16 cellular contexts compared by ENCODE assay signal in genomic region chr9:100096378-100096916, GRCh38. TPM values are rescaled to one million over a fixed set of nuclear protein-coding genes. Genes with fewer than 3 reads are reported as not detected.
DNase-seq lines count a peak whose midpoint lies in the region; ATAC-seq, FAIRE-seq and TF ChIP-seq lines count a peak whose summit lies in the region.
"Had no signal": no experiment of that assay in that cellular context is flagged by ENCODE, and none has a peak within 500 bp of the region (broad histone marks: within the 10 kb centered on the region; RNA-seq: fewer than 3 reads in every experiment).

No MANE protein-coding gene starts in this region.

- POLR2A ChIA-PET in HepG2 (lab: Yijun Ruan, JAX) = no interaction called here

- CTCF ChIA-PET in HepG2 (lab: Yijun Ruan, JAX; ENCODE audit: low intra/inter-chr PET ratio, low total read pairs) = no interaction called here

- TF ChIP-seq POLR2A in HepG2 (IDR thresholded peaks at IDR 0.05; ENCODE audit: insufficient read depth in 1 of 2, low read depth in 2 of 2, low read length in 2 of 2) (no peak), right lobe of liver (IDR thresholded peaks at IDR 0.05) (no peak)

- H3K36me3 Mint-ChIP-seq in central memory CD8-positive, alpha-beta T cell (ENCODE audit: insufficient read depth) = peaks cover 9% of the 10 kb centered on the region
- peaks cover 12 to 19% of the 10 kb centered on the region in 2 donors for H3K36me3 Mint-ChIP-seq in stimulated activated naive B cell treated with anti-CD40 and anti-IgM and Interleukin-4, amounts not matched to agents 10 μg/mL and 1 μg/mL and 100 μg/mL, for 72 hours

- no peak overlapping the region for H3K27ac Mint-ChIP-seq in central memory CD8-positive, alpha-beta T cell (ENCODE audit: low read depth)
- no peak overlapping the region for H3K27ac Mint-ChIP-seq in stimulated activated naive B cell treated with anti-CD40 and anti-IgM and Interleukin-4, amounts not matched to agents 10 μg/mL and 1 μg/mL and 100 μg/mL, for 72 hours

- FAIRE-seq in HepG2 (lab: Jason Lieb, UNC) = no peak
- FAIRE-seq: islet of Langerhans had no signal

- H3K4me3 Mint-ChIP-seq in central memory CD8-positive, alpha-beta T cell = peak overlapping the region; percentile 2
- peak overlapping the region; percentile 3 to 20 for H3K4me3 Mint-ChIP-seq in stimulated activated naive B cell treated with anti-CD40 and anti-IgM and Interleukin-4, amounts not matched to agents 10 μg/mL and 1 μg/mL and 100 μg/mL, for 72 hours

- H4K20me1 ChIP-seq in HepG2 (ENCODE audit: insufficient read depth, low read length) (peaks cover 11% of the 10 kb centered on the region; the same call in 1 of the 2 replicates), OCI-LY1 (ENCODE audit: insufficient read depth, low read length) (no peaks in the 10 kb centered on the region; the same call in 1 of the 2 replicates)

- H3K36me3 ChIP-seq in HepG2 (replicated peaks in 1 of 2; ENCODE audit: control insufficient read depth in 1 of 2, insufficient read depth in 2 of 2, low read length in 2 of 2) (no peaks in the 10 kb centered on the region), right lobe of liver (no peaks in the 10 kb centered on the region), OCI-LY1 (ENCODE audit: insufficient read depth, low read length) (peaks cover 7% of the 10 kb centered on the region; the same call in 1 of the 2 replicates)
- H3K36me3 ChIP-seq: WERI-Rb-1 had no signal

- no peaks in the 10 kb centered on the region for H3K27me3 Mint-ChIP-seq in central memory CD8-positive, alpha-beta T cell
- no peaks in the 10 kb centered on the region for H3K27me3 Mint-ChIP-seq in stimulated activated naive B cell treated with anti-CD40 and anti-IgM and Interleukin-4, amounts not matched to agents 10 μg/mL and 1 μg/mL and 100 μg/mL, for 72 hours

- peak overlapping the region in 1 of 3 experiments; percentile 14; a peak in 1 of 6 replicates for H3K4me3 ChIP-seq in HepG2 (replicated peaks in 1 of 3; ENCODE audit: insufficient read depth in 1 of 3, low read depth in 2 of 3, low read length in 3 of 3)
- H3K4me3 ChIP-seq in right lobe of liver = no peak overlapping the region
- peak overlapping the region; percentile 96 for H3K4me3 ChIP-seq in OCI-LY1 (ENCODE audit: low read depth, low read length, poor library complexity, severe bottlenecking)
- H3K4me3 ChIP-seq: coronary artery, SJSA1 had no signal

- TF ChIP-seq CTCF in HepG2 (CRISPR knock-in tag; IDR thresholded peaks at IDR 0.05) (no peak), right lobe of liver (IDR thresholded peaks at IDR 0.05) (no peak), OCI-LY1 (IDR thresholded peaks at IDR 0.05; ENCODE audit: low read length) (no peak)

- H2AFZ ChIP-seq in HepG2 (ENCODE audit: low read length) (no peak overlapping the region), OCI-LY1 (ENCODE audit: low read length) (no peak overlapping the region)

- DNase-seq in HepG2 (ENCODE audit: low spot score) (no peak), right lobe of liver (no peak)
- DNase-seq in central memory CD8-positive, alpha-beta T cell (ENCODE audit: low spot score in 2 of 2) = no peak
- no peak for DNase-seq in stimulated activated naive B cell treated with anti-CD40 and anti-IgM and Interleukin-4, amounts not matched to agents 10 μg/mL and 1 μg/mL and 100 μg/mL, for 72 hours
- DNase-seq: activated CD8-positive, alpha-beta memory T cell treated with anti-CD3 and anti-CD28 coated beads, Interleukin-2, amount 50 U/mL, for 4 hours; DMS79; NCI-H1092 treated with DMSO at 0.1 percent for 48 hours; posterior cingulate gyrus; WERI-Rb-1 had no signal

- 86% methylated on average over 3 of the region's 3 CpGs for WGBS in HepG2 (ENCODE audit: low lambda C conversion rate)
- WGBS in right lobe of liver (ENCODE audit: insufficient coverage, low coverage, low lambda C conversion rate, missing lambda C conversion rate) = 64% methylated on average over 3 of the region's 3 CpGs

- H3K4me1 ChIP-seq in HepG2 (ENCODE audit: insufficient read depth, low read length) (peaks cover 38% of the 10 kb centered on the region), right lobe of liver (peaks cover 0 to 55% (median 8%) of the 10 kb centered on the region in 4 donors), OCI-LY1 (ENCODE audit: insufficient read depth, low read length, severe bottlenecking) (peaks cover 72% of the 10 kb centered on the region)

- peaks cover 0 to 5% of the 10 kb centered on the region in 2 experiments; a peak in 1 of 5 replicates for H3K27me3 ChIP-seq in HepG2 (ENCODE audit: control insufficient read depth in 1 of 2, insufficient read depth in 2 of 2, low read length in 2 of 2)
- H3K27me3 ChIP-seq in right lobe of liver = no peaks in the 10 kb centered on the region
- H3K27me3 ChIP-seq in OCI-LY1 (ENCODE audit: insufficient read depth, low read length) = no peaks in the 10 kb centered on the region
- H3K27me3 ChIP-seq: SJSA1 had no signal

- no peaks in the 10 kb centered on the region for H3K9me3 ChIP-seq in HepG2 (ENCODE audit: low read length)
- no peaks in the 10 kb centered on the region for H3K9me3 ChIP-seq in right lobe of liver
- H3K9me3 ChIP-seq in OCI-LY1 (ENCODE audit: low read length) = no peaks in the 10 kb centered on the region
- H3K9me3 ChIP-seq: SJSA1 had no signal

- no peak for TF ChIP-seq RAD21 in HepG2 (CRISPR knock-in tag; IDR thresholded peaks at IDR 0.05)

- H3K4me1 Mint-ChIP-seq in central memory CD8-positive, alpha-beta T cell = peaks cover 58% of the 10 kb centered on the region
- H3K4me1 Mint-ChIP-seq in stimulated activated naive B cell treated with anti-CD40 and anti-IgM and Interleukin-4, amounts not matched to agents 10 μg/mL and 1 μg/mL and 100 μg/mL, for 72 hours = peaks cover 32 to 66% of the 10 kb centered on the region in 2 donors

- H3K4me2 ChIP-seq in HepG2 (ENCODE audit: low read depth, low read length) (peak overlapping the region; percentile 21; the same call in 1 of the 2 replicates), OCI-LY1 (ENCODE audit: low read length) (peak overlapping the region; percentile 93)

- no peaks in the 10 kb centered on the region for H3K9me2 ChIP-seq in OCI-LY1 (ENCODE audit: low read depth, low read length)

- H3K79me2 ChIP-seq in HepG2 (ENCODE audit: insufficient read depth, low read length) = peaks cover 74% of the 10 kb centered on the region
- H3K79me2 ChIP-seq in OCI-LY1 (ENCODE audit: insufficient read depth, low read length) = peaks cover 74% of the 10 kb centered on the region

- H3K27ac ChIP-seq in HepG2 (ENCODE audit: extremely low read length, insufficient read depth, low read length) (no peak overlapping the region), right lobe of liver (no peak overlapping the region), OCI-LY1 (ENCODE audit: low read depth, low read length, poor library complexity, severe bottlenecking) (no peak overlapping the region)
- H3K27ac ChIP-seq: coronary artery, SJSA1, WERI-Rb-1 had no signal

- no TSS peak for BruUV-seq in HepG2 (replicated peaks; lab: Mats Ljungman, UMichigan)

- ATAC-seq in HepG2 (no peak), right lobe of liver (no peak), HG03175 (IDR thresholded peaks at IDR 0.05; ENCODE audit: unreplicated experiment) (no peak), HG03025 (IDR thresholded peaks at IDR 0.05; ENCODE audit: low FRiP score, unreplicated experiment) (no peak), GM18511 (IDR thresholded peaks at IDR 0.05; ENCODE audit: unreplicated experiment) (no peak)
- ATAC-seq in central memory CD8-positive, alpha-beta T cell (replicated peaks; ENCODE audit: extremely low read depth, poor library complexity, severe bottlenecking) = no peak
- ATAC-seq in stimulated activated naive B cell treated with anti-CD40 and anti-IgM and Interleukin-4, amounts not matched to agents 10 μg/mL and 1 μg/mL and 100 μg/mL, for 72 hours (replicated peaks) = no peak

- no peaks in the 10 kb centered on the region for H3K9me3 Mint-ChIP-seq in central memory CD8-positive, alpha-beta T cell
- H3K9me3 Mint-ChIP-seq in stimulated activated naive B cell treated with anti-CD40 and anti-IgM and Interleukin-4, amounts not matched to agents 10 μg/mL and 1 μg/mL and 100 μg/mL, for 72 hours = no peaks in the 10 kb centered on the region

- H3F3A ChIP-seq in OCI-LY1 (ENCODE audit: insufficient read depth, low read length) = no peaks in the 10 kb centered on the region

- in situ Hi-C loops in HepG2 (cut with HindIII; ENCODE audit: extremely low pct_ligation_motif_present, low pct_unique_long_range_greater_than_20kb) = no loop called here

- intact Hi-C loops in HepG2 (cut with micrococcal nuclease; ENCODE audit: unreplicated experiment) (loop anchor here (5.0 kb wide), 1 partner anchor 64 kb away; no protein-coding TSS in a partner anchor), right lobe of liver (cut with DNase I) (no loop called here)

- no peak for TF ChIP-seq EP300 in HepG2 (IDR thresholded peaks at IDR 0.05; ENCODE audit: low read depth in 2 of 2, low read length in 2 of 2)
- no peak for TF ChIP-seq EP300 in HepG2 (CRISPR knock-in tag; IDR thresholded peaks at IDR 0.05; ENCODE audit: borderline replicate concordance)

- H3K9ac ChIP-seq in HepG2 (ENCODE audit: insufficient read depth, low read depth, low read length) (no peak overlapping the region), OCI-LY1 (ENCODE audit: low read length) (peak overlapping the region; percentile 91; the same call in 1 of the 2 replicates)

RNA-seq across cellular contexts. Expression of gene ERP44, which starts 2.4 kb away (rescaled TPM):
- total RNA-seq in HepG2 (2016; rRNA removed; fragmentation: Illumina TruSeq; extraction: Trizol) = 7.4 and 13.8 TPM in 2 replicates
- total RNA-seq in HepG2 (2016; cell fraction: cytosol; rRNA removed; fragmentation: Illumina TruSeq; extraction: Trizol; ENCODE audit: low read depth) = 2.5 and 2.8 TPM in 2 replicates
- 6.9 and 14.1 TPM in 2 replicates for total RNA-seq in HepG2 (2016; cell fraction: insoluble cytoplasmic fraction; rRNA removed; fragmentation: Illumina TruSeq; extraction: Trizol)
- total RNA-seq in HepG2 (2016; cell fraction: membrane; rRNA removed; fragmentation: Illumina TruSeq; extraction: Trizol) = 3.3 and 4.0 TPM in 2 replicates
- total RNA-seq in HepG2 (2016; cell fraction: nucleus; rRNA removed; fragmentation: Illumina TruSeq; extraction: Trizol) = 19.6 and 20.9 TPM in 2 replicates
- 8.7 and 8.9 TPM in 2 replicates for polyA plus RNA-seq in HepG2 (2011; rRNA removed)
- polyA plus RNA-seq in HepG2 (2011; cell fraction: cytosol; rRNA removed) = 4.0 and 6.6 TPM in 2 replicates
- polyA plus RNA-seq in HepG2 (2011; cell fraction: nucleus; rRNA removed) = 4.1 and 4.8 TPM in 2 replicates
- 16.8 and 17.1 TPM in 2 replicates for polyA plus RNA-seq in HepG2 (2012)
- polyA plus RNA-seq in HepG2 (2016; cell fraction: cytosol; fragmentation: Illumina TruSeq; extraction: Trizol; ENCODE audit: low read depth) = 3.8 TPM in 2 replicates
- polyA plus RNA-seq in HepG2 (2016; cell fraction: insoluble cytoplasmic fraction; fragmentation: Illumina TruSeq; extraction: Trizol; ENCODE audit: low read depth) = 11.5 and 11.8 TPM in 2 replicates
- 4.2 and 4.3 TPM in 2 replicates for polyA plus RNA-seq in HepG2 (2016; cell fraction: membrane; fragmentation: Illumina TruSeq; extraction: Trizol; ENCODE audit: low read depth)
- 30.3 and 33.8 TPM in 2 replicates for polyA plus RNA-seq in HepG2 (2016; cell fraction: nucleus; fragmentation: Illumina TruSeq; extraction: Trizol; ENCODE audit: insufficient read depth, low read depth)
- 2.5 and 5.5 TPM in 2 replicates for polyA minus RNA-seq in HepG2 (2011; rRNA and poly(A)+ RNA removed; ENCODE audit: low replicate concordance)
- polyA minus RNA-seq in HepG2 (2011; cell fraction: cytosol; rRNA and poly(A)+ RNA removed) = 5.5 and 6.6 TPM in 2 replicates
- polyA minus RNA-seq in HepG2 (2011; cell fraction: nucleus; rRNA and poly(A)+ RNA removed) = 17.9 and 18.2 TPM in 2 replicates
- total RNA-seq in right lobe of liver = 10 to 100 TPM; 16.8 to 21.4 (median 18.5) TPM

RNA-seq across cellular contexts. Expression of gene INVS, which starts 2.6 kb away (rescaled TPM):
- total RNA-seq in HepG2 (2016; rRNA removed; fragmentation: Illumina TruSeq; extraction: Trizol) (16.3 and 17.1 TPM in 2 replicates), right lobe of liver (10 to 100 TPM; 10.6 to 23.2 (median 16.8) TPM)
- 8.0 and 8.3 TPM in 2 replicates for total RNA-seq in HepG2 (2016; cell fraction: cytosol; rRNA removed; fragmentation: Illumina TruSeq; extraction: Trizol; ENCODE audit: low read depth)
- 15.9 and 16.0 TPM in 2 replicates for total RNA-seq in HepG2 (2016; cell fraction: insoluble cytoplasmic fraction; rRNA removed; fragmentation: Illumina TruSeq; extraction: Trizol)
- 17.6 and 18.4 TPM in 2 replicates for total RNA-seq in HepG2 (2016; cell fraction: membrane; rRNA removed; fragmentation: Illumina TruSeq; extraction: Trizol)
- 26.4 and 30.8 TPM in 2 replicates for total RNA-seq in HepG2 (2016; cell fraction: nucleus; rRNA removed; fragmentation: Illumina TruSeq; extraction: Trizol)
- polyA plus RNA-seq in HepG2 (2011; rRNA removed) = 11.3 and 12.2 TPM in 2 replicates
- 5.5 and 7.6 TPM in 2 replicates for polyA plus RNA-seq in HepG2 (2011; cell fraction: cytosol; rRNA removed)
- 20.0 and 23.4 TPM in 2 replicates for polyA plus RNA-seq in HepG2 (2011; cell fraction: nucleus; rRNA removed)
- 8.0 and 8.2 TPM in 2 replicates for polyA plus RNA-seq in HepG2 (2012)
- 3.2 and 4.0 TPM in 2 replicates for polyA plus RNA-seq in HepG2 (2016; cell fraction: cytosol; fragmentation: Illumina TruSeq; extraction: Trizol; ENCODE audit: low read depth)
- polyA plus RNA-seq in HepG2 (2016; cell fraction: insoluble cytoplasmic fraction; fragmentation: Illumina TruSeq; extraction: Trizol; ENCODE audit: low read depth) = 11.4 and 12.3 TPM in 2 replicates
- 8.0 and 8.4 TPM in 2 replicates for polyA plus RNA-seq in HepG2 (2016; cell fraction: membrane; fragmentation: Illumina TruSeq; extraction: Trizol; ENCODE audit: low read depth)
- polyA plus RNA-seq in HepG2 (2016; cell fraction: nucleus; fragmentation: Illumina TruSeq; extraction: Trizol; ENCODE audit: insufficient read depth, low read depth) = 18.8 and 20.1 TPM in 2 replicates
- polyA minus RNA-seq in HepG2 (2011; rRNA and poly(A)+ RNA removed; ENCODE audit: low replicate concordance) = 15.1 and 25.7 TPM in 2 replicates
- polyA minus RNA-seq in HepG2 (2011; cell fraction: cytosol; rRNA and poly(A)+ RNA removed) = 10.3 and 12.5 TPM in 2 replicates
- 66.4 and 75.7 TPM in 2 replicates for polyA minus RNA-seq in HepG2 (2011; cell fraction: nucleus; rRNA and poly(A)+ RNA removed)
